Comparison of ENCODE assay signal across 29 cellular contexts in the genomic region with DNA sequence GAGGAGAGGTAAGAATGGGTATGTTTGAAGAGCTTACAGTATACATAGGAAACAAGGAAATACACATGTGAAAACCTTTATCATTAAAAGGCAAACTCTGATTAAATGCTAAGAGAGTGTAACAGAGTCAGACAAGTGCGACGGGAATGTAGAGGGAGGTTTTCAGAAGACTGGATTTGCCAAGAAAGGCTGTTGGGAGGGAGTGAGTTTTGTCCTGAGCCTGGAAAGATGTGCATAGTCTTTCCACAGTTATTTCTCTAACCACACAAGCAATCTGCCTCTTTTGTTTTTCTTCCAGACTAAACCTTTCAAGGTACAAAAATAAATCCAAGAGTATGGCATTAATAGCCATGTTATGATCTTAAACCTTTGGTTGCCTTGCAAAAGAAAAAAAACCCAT.
"Had no signal": no experiment of that assay in that cellular context is flagged by ENCODE, and none has a peak within 500 bp of the region (broad histone marks: within the 10 kb centered on the region; RNA-seq: fewer than 3 reads in every experiment).

No MANE protein-coding gene starts in this region.

- H3K27me3 Mint-ChIP-seq: activated CD4-positive, alpha-beta T cell treated with anti-CD3 and anti-CD28 coated beads, Interleukin-2, amount 10 ng/mL, durations not matched to agents 24 days and 14 days; activated T-helper 17 cell treated with anti-CD3 and anti-CD28 coated beads, Interleukin-2, amount 50 U/mL, for 72 hours had no signal

- H3K4me3 Mint-ChIP-seq: activated CD4-positive, alpha-beta T cell treated with anti-CD3 and anti-CD28 coated beads, Interleukin-2, amount 10 ng/mL, durations not matched to agents 24 days and 14 days; activated CD8-positive, alpha-beta T cell treated with anti-CD3 and anti-CD28 coated beads for 36 hours; activated naive CD8-positive, alpha-beta T cell treated with anti-CD3 and anti-CD28 coated beads for 36 hours; activated T-cell treated with anti-CD3 and anti-CD28 coated beads, Interleukin-2, amount 50 U/mL, for 72 hours; activated T-helper 17 cell treated with anti-CD3 and anti-CD28 coated beads, Interleukin-2, amount 50 U/mL, for 72 hours; T-helper 2 cell treated with Interferon-gamma antibody and Interleukin-4, amounts not matched to agents 5 μg/mL and 100 μg/mL, for 36 hours had no signal

- H3K36me3 Mint-ChIP-seq: activated naive CD8-positive, alpha-beta T cell treated with anti-CD3 and anti-CD28 coated beads for 36 hours had no signal

- DNase-seq: activated CD4-positive, alpha-beta T cell treated with anti-CD3 and anti-CD28 coated beads, Interleukin-2, amount 10 ng/mL, durations not matched to agents 24 days and 14 days; activated CD4-positive, alpha-beta T cell treated with anti-CD3 and anti-CD28 coated beads, Interleukin-2, amount 50 U/mL, for 4 hours; activated CD8-positive, alpha-beta T cell treated with anti-CD3 and anti-CD28 coated beads for 36 hours; activated effector memory CD4-positive, alpha-beta T cell treated with anti-CD3 and anti-CD28 coated beads, Interleukin-2, amount 50 U/mL, for 16 hours; activated naive CD4-positive, alpha-beta T cell; activated naive CD4-positive, alpha-beta T cell treated with anti-CD3 and anti-CD28 coated beads, Interleukin-2, amount 50 U/mL, for 16 hours; activated naive CD8-positive, alpha-beta T cell treated with anti-CD3 and anti-CD28 coated beads for 36 hours; activated T-cell treated with anti-CD3 and anti-CD28 coated beads, Interleukin-2, amount 50 U/mL, for 1 hour; activated T-cell treated with anti-CD3 and anti-CD28 coated beads, Interleukin-2, amount 50 U/mL, for 72 hours; amniotic stem cell; aorta; body of pancreas; Karpas-422; KBM-7; NCI-H1048; NCI-H1694; NCI-H1930; NCI-H2081 treated with DMSO at 0.1 percent for 48 hours; NCI-H2171 treated with DMSO at 0.1 percent for 48 hours; NCI-H2227 treated with DMSO at 0.1 percent for 48 hours; NCI-H446; NCI-H524 treated with DMSO at 0.1 percent for 48 hours; OCI-M1; SHP77; SJCRH30 had no signal

- H3K9me3 Mint-ChIP-seq: activated CD4-positive, alpha-beta T cell treated with anti-CD3 and anti-CD28 coated beads, Interleukin-2, amount 10 ng/mL, durations not matched to agents 24 days and 14 days; activated CD8-positive, alpha-beta T cell treated with anti-CD3 and anti-CD28 coated beads for 36 hours; activated naive CD8-positive, alpha-beta T cell treated with anti-CD3 and anti-CD28 coated beads for 36 hours; activated T-cell treated with anti-CD3 and anti-CD28 coated beads, Interleukin-2, amount 50 U/mL, for 72 hours; activated T-helper 17 cell treated with anti-CD3 and anti-CD28 coated beads, Interleukin-2, amount 50 U/mL, for 72 hours; T-helper 2 cell treated with Interferon-gamma antibody and Interleukin-4, amounts not matched to agents 5 μg/mL and 100 μg/mL, for 36 hours had no signal

- H3K27ac Mint-ChIP-seq: activated CD4-positive, alpha-beta T cell treated with anti-CD3 and anti-CD28 coated beads, Interleukin-2, amount 10 ng/mL, durations not matched to agents 24 days and 14 days; activated CD8-positive, alpha-beta T cell treated with anti-CD3 and anti-CD28 coated beads for 36 hours; activated naive CD8-positive, alpha-beta T cell treated with anti-CD3 and anti-CD28 coated beads for 36 hours; activated T-cell treated with anti-CD3 and anti-CD28 coated beads, Interleukin-2, amount 50 U/mL, for 72 hours; activated T-helper 17 cell treated with anti-CD3 and anti-CD28 coated beads, Interleukin-2, amount 50 U/mL, for 72 hours; T-helper 2 cell treated with Interferon-gamma antibody and Interleukin-4, amounts not matched to agents 5 μg/mL and 100 μg/mL, for 36 hours had no signal

- H3K27me3 ChIP-seq: body of pancreas, breast epithelium, SJCRH30 had no signal

- ATAC-seq: activated CD8-positive, alpha-beta T cell treated with anti-CD3 and anti-CD28 coated beads for 36 hours; activated T-cell treated with anti-CD3 and anti-CD28 coated beads, Interleukin-2, amount 50 U/mL, for 72 hours; activated T-helper 17 cell treated with anti-CD3 and anti-CD28 coated beads, Interleukin-2, amount 50 U/mL, for 72 hours; body of pancreas had no signal

- H3K36me3 ChIP-seq: breast epithelium, SJCRH30 had no signal

- H3K4me1 Mint-ChIP-seq: activated CD4-positive, alpha-beta T cell treated with anti-CD3 and anti-CD28 coated beads, Interleukin-2, amount 10 ng/mL, durations not matched to agents 24 days and 14 days; activated naive CD8-positive, alpha-beta T cell treated with anti-CD3 and anti-CD28 coated beads for 36 hours; activated T-helper 17 cell treated with anti-CD3 and anti-CD28 coated beads, Interleukin-2, amount 50 U/mL, for 72 hours had no signal

- H3K9me3 ChIP-seq: body of pancreas, breast epithelium, SJCRH30 had no signal

- H3K4me3 ChIP-seq: body of pancreas, breast epithelium, SJCRH30, SK-N-MC had no signal
